ENCODE assay signal across 8 cellular contexts in the genomic region with DNA sequence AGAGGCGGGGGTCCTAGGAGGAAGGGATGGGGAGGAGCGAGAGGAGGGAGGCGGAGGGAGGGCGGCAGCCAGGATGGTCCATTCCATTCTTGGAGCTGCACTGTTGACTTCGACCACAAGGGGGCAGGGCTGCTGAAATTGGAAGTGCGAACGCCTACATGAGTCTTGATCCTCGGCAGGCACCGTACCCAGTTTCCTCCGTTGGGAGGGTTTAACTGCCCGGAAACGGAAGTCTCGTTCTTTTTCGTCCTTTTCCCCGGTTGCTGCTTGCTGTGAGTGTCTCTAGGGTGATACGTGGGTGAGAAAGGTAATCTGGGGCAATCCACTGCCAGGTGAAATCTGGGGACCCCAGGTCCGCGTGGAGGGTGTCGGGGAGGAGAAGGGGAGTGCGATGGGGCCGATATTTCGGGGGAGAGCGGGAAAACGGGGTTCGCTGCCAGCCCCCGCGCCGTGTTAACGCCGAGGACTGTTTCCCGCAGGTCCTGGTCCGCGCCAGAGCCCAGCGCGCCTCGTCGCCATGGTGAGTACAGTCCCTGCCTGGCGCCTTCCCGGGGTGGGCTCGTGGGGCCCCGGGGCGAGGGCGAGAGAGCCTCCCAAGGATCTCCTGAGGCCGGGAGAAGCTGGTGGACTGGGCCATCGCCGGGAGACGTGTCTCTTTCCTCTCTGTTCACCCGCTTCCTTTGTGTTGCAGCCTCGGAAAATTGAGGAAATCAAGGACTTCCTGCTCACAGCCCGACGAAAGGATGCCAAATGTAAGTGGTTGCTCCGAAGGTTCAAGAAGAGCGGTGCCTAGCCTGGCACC. TPM values are rescaled to one million over a fixed set of nuclear protein-coding genes. Genes with fewer than 3 reads are reported as not detected.
A peak's percentile ranks its signal among the peaks of the same experiment; 100 is the strongest.
DNase-seq lines count a peak whose midpoint lies in the region; ATAC-seq and TF ChIP-seq lines count a peak whose summit lies in the region.

A gene (plus strand): TSS at position 240 of the 802 bp plus-strand sequence. CDS start 278 bp downstream, at position 518.

- H3K36me3 ChIP-seq in BLaER1 treated with 17β-estradiol and CSF1 and Interleukin-3, amounts not matched to agents 10 nM and 100 nM: peaks cover 46 to 49% (median 47%) of the 10 kb centered on the region in 11 experiments
- H3K36me3 ChIP-seq in duodenal mucosa (ENCODE audit: control insufficient read depth in 1 of 2, insufficient read depth in 2 of 2, low read length in 2 of 2) (peaks cover 8 to 38% of the 10 kb centered on the region in 2 donors), right lobe of liver (peaks cover 0 to 28% (median 7%) of the 10 kb centered on the region in 4 donors)

- TF ChIP-seq CTCF in right lobe of liver (IDR thresholded peaks at IDR 0.05): peak; percentile 89 to 98 (median 92)

- H3K9ac ChIP-seq in BLaER1 treated with 17β-estradiol and CSF1 and Interleukin-3, amounts not matched to agents 10 nM and 100 nM: peak within 1 kb of the TSS; percentile 93 to 100 (median 98)
- H3K9ac ChIP-seq in duodenal mucosa (ENCODE audit: low read depth in 1 of 2, low read length in 2 of 2): peak within 1 kb of the TSS; percentile 79 to 85

- DNase-seq in NCI-H82 (lab: John Stamatoyannopoulos, UW): peak; percentile 99
- DNase-seq in activated CD4-positive, alpha-beta memory T cell treated with anti-CD3 and anti-CD28 coated beads for 36 hours: peak; percentile 97
- peak; percentile 95 to 97 (median 96) for DNase-seq in right lobe of liver
- DNase-seq in stimulated activated CD4-positive, alpha-beta T cell treated with anti-CD3 and anti-CD28 coated beads, Interleukin-4, amount 100 ng/mL, for 4 hours: peak; percentile 93 to 95

- H3K4me2 ChIP-seq in BLaER1 treated with 17β-estradiol and CSF1 and Interleukin-3, amounts not matched to agents 10 nM and 100 nM: peak within 1 kb of the TSS; percentile 94 to 100 (median 97)

- H3K4me3 ChIP-seq in BLaER1 treated with 17β-estradiol and CSF1 and Interleukin-3, amounts not matched to agents 10 nM and 100 nM: peak within 1 kb of the TSS; percentile 78 to 99 (median 92)
- H3K4me3 ChIP-seq in duodenal mucosa (ENCODE audit: low read depth in 1 of 2, low read length in 2 of 2) (peak within 1 kb of the TSS; percentile 85 to 98), right lobe of liver (peak within 1 kb of the TSS; percentile 71 to 97 (median 93))

- peak within 1 kb of the TSS; percentile 100 for H3K4me3 Mint-ChIP-seq in activated CD4-positive, alpha-beta memory T cell treated with anti-CD3 and anti-CD28 coated beads for 36 hours

- peak within 1 kb of the TSS; percentile 99 for H3K27ac Mint-ChIP-seq in activated CD4-positive, alpha-beta memory T cell treated with anti-CD3 and anti-CD28 coated beads for 36 hours

- H3K4me1 ChIP-seq in BLaER1 treated with 17β-estradiol and CSF1 and Interleukin-3, amounts not matched to agents 10 nM and 100 nM: peaks cover 43 to 61% (median 55%) of the 10 kb centered on the region in 10 experiments
- H3K4me1 ChIP-seq in duodenal mucosa (ENCODE audit: control insufficient read depth in 1 of 2, insufficient read depth in 2 of 2, low read length in 2 of 2) (peaks cover 14 to 31% of the 10 kb centered on the region in 2 donors), right lobe of liver (peaks cover 0 to 20% (median 9%) of the 10 kb centered on the region in 4 donors)

- intact Hi-C loops in activated CD4-positive, alpha-beta memory T cell treated with anti-CD3 and anti-CD28 coated beads for 36 hours (cut with micrococcal nuclease): loop anchor here (1.0 kb wide), 1 partner anchor 10 kb away; a partner anchor contains a TSS
- intact Hi-C loops in right lobe of liver (cut with DNase I): no loop called here

- CTCF ChIA-PET in activated CD4-positive, alpha-beta memory T cell treated with anti-CD3 and anti-CD28 coated beads for 36 hours (lab: Charles Lee): interaction anchor here (1.0 to 3.6 kb wide), 9 partner anchors 8 to 972 kb away, joined by 3 to 19 read pairs (median 4); a partner anchor contains a TSS

- TF ChIP-seq POLR2A in right lobe of liver (IDR thresholded peaks at IDR 0.05): peak; percentile 77

- H3K27me3 ChIP-seq in BLaER1 treated with 17β-estradiol and CSF1 and Interleukin-3, amounts not matched to agents 10 nM and 100 nM: peaks cover 0 to 15% (median 0%) of the 10 kb centered on the region in 11 experiments; a peak in 3 of 22 replicates
- H3K27me3 ChIP-seq in duodenal mucosa (ENCODE audit: control insufficient read depth in 1 of 2, insufficient read depth in 2 of 2, low read length in 2 of 2) (peaks cover 15 to 17% of the 10 kb centered on the region in 2 donors), right lobe of liver (no peaks in the 10 kb centered on the region)

- peaks cover 43 to 51% (median 50%) of the 10 kb centered on the region in 11 experiments for H4K20me1 ChIP-seq in BLaER1 treated with 17β-estradiol and CSF1 and Interleukin-3, amounts not matched to agents 10 nM and 100 nM

- POLR2A ChIA-PET in activated CD4-positive, alpha-beta memory T cell treated with anti-CD3 and anti-CD28 coated beads for 36 hours (lab: Charles Lee): interaction anchor here (0.7 to 2.3 kb wide), 6 partner anchors 9 to 176 kb away, joined by 3 to 13 read pairs (median 3); a partner anchor contains a TSS

- peak; percentile 69 for ATAC-seq in GM19324 (IDR thresholded peaks at IDR 0.05; ENCODE audit: low FRiP score, unreplicated experiment)
- ATAC-seq in HG03571 (IDR thresholded peaks at IDR 0.05; ENCODE audit: unreplicated experiment): peak; percentile 67
- peak; percentile 87 to 96 (median 90) for ATAC-seq in right lobe of liver

- WGBS in right lobe of liver (ENCODE audit: insufficient coverage, low coverage, low lambda C conversion rate, missing lambda C conversion rate): 0% methylated on average over 36 of the region's 53 CpGs

- peak within 1 kb of the TSS; percentile 88 to 99 (median 97) for H3K27ac ChIP-seq in BLaER1 treated with 17β-estradiol and CSF1 and Interleukin-3, amounts not matched to agents 10 nM and 100 nM
- peak within 1 kb of the TSS; percentile 37 for H3K27ac ChIP-seq in duodenal mucosa (ENCODE audit: low read depth, low read length)
- peak within 1 kb of the TSS; percentile 48 to 87 (median 65) for H3K27ac ChIP-seq in right lobe of liver

- H3K4me1 Mint-ChIP-seq in activated CD4-positive, alpha-beta memory T cell treated with anti-CD3 and anti-CD28 coated beads for 36 hours (ENCODE audit: low read depth): peaks cover 43% of the 10 kb centered on the region

- peaks cover 12% of the 10 kb centered on the region for H3K27me3 Mint-ChIP-seq in activated CD4-positive, alpha-beta memory T cell treated with anti-CD3 and anti-CD28 coated beads for 36 hours

- peaks cover 41% of the 10 kb centered on the region for H3K36me3 Mint-ChIP-seq in activated CD4-positive, alpha-beta memory T cell treated with anti-CD3 and anti-CD28 coated beads for 36 hours

- H3K9me3 Mint-ChIP-seq in activated CD4-positive, alpha-beta memory T cell treated with anti-CD3 and anti-CD28 coated beads for 36 hours: no peaks in the 10 kb centered on the region

- no peaks in the 10 kb centered on the region for H3K9me3 ChIP-seq in BLaER1 treated with 17β-estradiol and CSF1 and Interleukin-3, amounts not matched to agents 10 nM and 100 nM (replicated peaks in 1 of 11)
- no peaks in the 10 kb centered on the region for H3K9me3 ChIP-seq in duodenal mucosa (ENCODE audit: control insufficient read depth in 1 of 2, low read length in 2 of 2)
- H3K9me3 ChIP-seq in right lobe of liver: no peaks in the 10 kb centered on the region

RNA-seq across cellular contexts. Expression of the gene that starts here (rescaled TPM):
- 1,000 to 10,000 TPM; 1,460 to 1,580 TPM for total RNA-seq in activated CD4-positive, alpha-beta memory T cell treated with anti-CD3 and anti-CD28 coated beads for 36 hours
- total RNA-seq in right lobe of liver: 100 to 1,000 TPM; 161 to 313 (median 282) TPM

Comparison
In these comparisons a context has a peak if more than half of its experiments do, and no peak if none do; other contexts are left out.
1. Peak in every context shown above with its lines: DNase-seq, ATAC-seq, H3K4me3 ChIP-seq and H3K27ac ChIP-seq.
2. RNA of the gene that starts here (total RNA-seq): 1,460 to 1,580 TPM in activated CD4-positive, alpha-beta memory T cell treated with anti-CD3 and anti-CD28 coated beads for 36 hours; 161 to 313 TPM in right lobe of liver; every median in the first group is over 4 times any median in the second.
3. H3K27ac ChIP-seq: peak in every context shown above with its lines; median percentile 97 in BLaER1 treated with 17β-estradiol and CSF1 and Interleukin-3, amounts not matched to agents 10 nM and 100 nM; 65 in right lobe of liver; 37 in duodenal mucosa.